12 cellular contexts compared by ENCODE assay signal in genomic region chr12:55704824-55705780, GRCh38. TPM values are rescaled to one million over a fixed set of nuclear protein-coding genes. Genes with fewer than 3 reads are reported as not detected.
DNase-seq lines count a peak whose midpoint lies in the region; ATAC-seq, FAIRE-seq and TF ChIP-seq lines count a peak whose summit lies in the region.
"Had no signal": no experiment of that assay in that cellular context is flagged by ENCODE, and none has a peak within 500 bp of the region (broad histone marks: within the 10 kb centered on the region; RNA-seq: fewer than 3 reads in every experiment).

No MANE protein-coding gene starts in this region.

- peak; percentile 68 for ATAC-seq in HepG2
- ATAC-seq in HG03159 (IDR thresholded peaks at IDR 0.05; ENCODE audit: unreplicated experiment) = no peak

- peaks cover 78% of the 10 kb centered on the region for H3K4me1 ChIP-seq in HepG2 (ENCODE audit: insufficient read depth, low read length)
- peaks cover 2 to 92% (median 85%) of the 10 kb centered on the region in 5 donors for H3K4me1 ChIP-seq in subcutaneous abdominal adipose tissue (ENCODE audit: control insufficient read depth in 5 of 5, insufficient read depth in 5 of 5, low read length in 5 of 5)

- TF ChIP-seq CTCF in HepG2 (CRISPR knock-in tag; IDR thresholded peaks at IDR 0.05) = no peak

- intact Hi-C loops in HepG2 (cut with micrococcal nuclease; ENCODE audit: unreplicated experiment) = no loop called here

- in situ Hi-C loops in HepG2 (cut with HindIII; ENCODE audit: extremely low pct_ligation_motif_present, low pct_unique_long_range_greater_than_20kb) (no loop called here), ACHN (cut with HindIII; ENCODE audit: low pct_ligation_motif_present, low pct_unique_long_range_greater_than_20kb, low sequenced_read_pairs) (no loop called here)

- peak in 1 of 2 experiments; percentile 58; a peak in 1 of 4 replicates for TF ChIP-seq EP300 in HepG2 (IDR thresholded peaks at IDR 0.05; ENCODE audit: low read depth in 2 of 2, low read length in 2 of 2)
- no peak for TF ChIP-seq EP300 in HepG2 (CRISPR knock-in tag; IDR thresholded peaks at IDR 0.05; ENCODE audit: borderline replicate concordance)

- H2AFZ ChIP-seq in HepG2 (ENCODE audit: low read length) = no peak overlapping the region

- TF ChIP-seq RAD21 in HepG2 (CRISPR knock-in tag; IDR thresholded peaks at IDR 0.05) = no peak

- H3K9me3 ChIP-seq in HepG2 (ENCODE audit: low read length) (no peaks in the 10 kb centered on the region), subcutaneous abdominal adipose tissue (ENCODE audit: control insufficient read depth in 5 of 5, low read length in 5 of 5) (no peaks in the 10 kb centered on the region)
- H3K9me3 ChIP-seq: BLaER1 had no signal

- BruUV-seq in HepG2 (replicated peaks; lab: Mats Ljungman, UMichigan) = no TSS peak

- peak overlapping the region; percentile 60 for H3K27ac ChIP-seq in cingulate gyrus (ENCODE audit: low read depth, low read length)
- H3K27ac ChIP-seq in HepG2 (ENCODE audit: extremely low read length, insufficient read depth, low read length) = no peak overlapping the region
- peak overlapping the region; percentile 85 for H3K27ac ChIP-seq in subcutaneous abdominal adipose tissue (ENCODE audit: low read depth, low read length)
- H3K27ac ChIP-seq: BLaER1 had no signal

- no peaks in the 10 kb centered on the region for H4K20me1 ChIP-seq in HepG2 (ENCODE audit: insufficient read depth, low read length)
- H4K20me1 ChIP-seq: BLaER1 had no signal

- H3K36me3 ChIP-seq in HepG2 (replicated peaks in 1 of 2; ENCODE audit: control insufficient read depth in 1 of 2, insufficient read depth in 2 of 2, low read length in 2 of 2) (no peaks in the 10 kb centered on the region), subcutaneous abdominal adipose tissue (ENCODE audit: control insufficient read depth in 5 of 5, insufficient read depth in 5 of 5, low read length in 5 of 5) (peaks cover 0 to 23% (median 14%) of the 10 kb centered on the region in 5 donors)
- H3K36me3 ChIP-seq: BLaER1 had no signal

- H3K27me3 ChIP-seq in HepG2 (ENCODE audit: control insufficient read depth in 1 of 2, insufficient read depth in 2 of 2, low read length in 2 of 2) (peaks cover 4 to 54% of the 10 kb centered on the region in 2 experiments; a peak in 4 of 5 replicates), subcutaneous abdominal adipose tissue (ENCODE audit: control insufficient read depth in 5 of 5, insufficient read depth in 4 of 5, low read length in 5 of 5) (peaks cover 0 to 5% (median 0%) of the 10 kb centered on the region in 5 donors)

- peak; percentile 74 for FAIRE-seq in HepG2 (lab: Jason Lieb, UNC)

- H3K4me2 ChIP-seq in HepG2 (ENCODE audit: low read depth, low read length) = no peak overlapping the region
- H3K4me2 ChIP-seq: BLaER1 had no signal

- no peak for TF ChIP-seq POLR2A in HepG2 (IDR thresholded peaks at IDR 0.05; ENCODE audit: insufficient read depth in 1 of 2, low read depth in 2 of 2, low read length in 2 of 2)

- CTCF ChIA-PET in HepG2 (lab: Yijun Ruan, JAX; ENCODE audit: low intra/inter-chr PET ratio, low total read pairs) = no interaction called here

- H3K4me3 ChIP-seq in HepG2 (replicated peaks in 1 of 3; ENCODE audit: insufficient read depth in 1 of 3, low read depth in 2 of 3, low read length in 3 of 3) = no peak overlapping the region
- peak overlapping the region; percentile 64 to 94 (median 70) for H3K4me3 ChIP-seq in subcutaneous abdominal adipose tissue (ENCODE audit: low read depth in 1 of 5, low read length in 5 of 5)
- H3K4me3 ChIP-seq: BLaER1 had no signal

- H3K79me2 ChIP-seq in HepG2 (ENCODE audit: insufficient read depth, low read length) = no peaks in the 10 kb centered on the region

- H3K9ac ChIP-seq in HepG2 (ENCODE audit: insufficient read depth, low read depth, low read length) = no peak overlapping the region
- peak overlapping the region in 3 of 5 donors; percentile 38 to 83 (median 81) for H3K9ac ChIP-seq in subcutaneous abdominal adipose tissue (ENCODE audit: low read length in 5 of 5)
- H3K9ac ChIP-seq: BLaER1 had no signal

- WGBS in HepG2 (ENCODE audit: low lambda C conversion rate) = 29% methylated on average over 9 of the region's 9 CpGs

- POLR2A ChIA-PET in HepG2 (lab: Yijun Ruan, JAX) = interaction anchor here (1.0 to 3.4 kb wide), 4 partner anchors 10 to 24 kb away, joined by 3 to 14 read pairs (median 5); partner anchors contain the start of genes BLOC1S1, CD63 and RDH5

- DNase-seq in HepG2 (ENCODE audit: low spot score) = peak; percentile 68
- no peak for DNase-seq in effector CD4-positive, alpha-beta T cell
- no peak for DNase-seq in ACHN
- DNase-seq: activated CD4-positive, alpha-beta memory T cell treated with anti-CD3 and anti-CD28 coated beads, Interleukin-2, amount 10 ng/mL, durations not matched to agents 7 days and 5 days; activated naive CD4-positive, alpha-beta T cell treated with anti-CD3 and anti-CD28 coated beads, Interleukin-2, amount 50 U/mL, for 16 hours; NCI-H510A treated with DMSO at 0.1 percent for 48 hours; occipital lobe; T1000 had no signal

RNA-seq across cellular contexts. Expression of gene ITGA7, which starts 2.6 kb away (rescaled TPM):
- total RNA-seq in HepG2 (2016; rRNA removed; fragmentation: Illumina TruSeq; extraction: Trizol) = 0.24 and 0.75 TPM in 2 replicates
- total RNA-seq in HepG2 (2016; cell fraction: cytosol; rRNA removed; fragmentation: Illumina TruSeq; extraction: Trizol; ENCODE audit: low read depth) = not detected in 2 replicates
- total RNA-seq in HepG2 (2016; cell fraction: insoluble cytoplasmic fraction; rRNA removed; fragmentation: Illumina TruSeq; extraction: Trizol) = 0.15 and 0.35 TPM in 2 replicates
- 0.03 and 0.14 TPM in 2 replicates for total RNA-seq in HepG2 (2016; cell fraction: membrane; rRNA removed; fragmentation: Illumina TruSeq; extraction: Trizol)
- total RNA-seq in HepG2 (2016; cell fraction: nucleus; rRNA removed; fragmentation: Illumina TruSeq; extraction: Trizol) = 1.3 and 1.5 TPM in 2 replicates
- polyA plus RNA-seq in HepG2 (2011; rRNA removed) = 0.65 and 1.8 TPM in 2 replicates
- 0.16 and 0.28 TPM in 2 replicates for polyA plus RNA-seq in HepG2 (2011; cell fraction: cytosol; rRNA removed)
- 12.1 and 12.6 TPM in 2 replicates for polyA plus RNA-seq in HepG2 (2011; cell fraction: nucleus; rRNA removed)
- 1.1 and 1.2 TPM in 2 replicates for polyA plus RNA-seq in HepG2 (2012)
- not detected in 2 replicates for polyA plus RNA-seq in HepG2 (2016; cell fraction: cytosol; fragmentation: Illumina TruSeq; extraction: Trizol; ENCODE audit: low read depth)
- polyA plus RNA-seq in HepG2 (2016; cell fraction: insoluble cytoplasmic fraction; fragmentation: Illumina TruSeq; extraction: Trizol; ENCODE audit: low read depth) = 0.28 TPM in 1 of 2 replicates, not detected in the other
- polyA plus RNA-seq in HepG2 (2016; cell fraction: membrane; fragmentation: Illumina TruSeq; extraction: Trizol; ENCODE audit: low read depth) = not detected in 2 replicates
- polyA plus RNA-seq in HepG2 (2016; cell fraction: nucleus; fragmentation: Illumina TruSeq; extraction: Trizol; ENCODE audit: insufficient read depth, low read depth) = 1.7 and 2.7 TPM in 2 replicates
- polyA minus RNA-seq in HepG2 (2011; rRNA and poly(A)+ RNA removed; ENCODE audit: low replicate concordance) = 1.4 and 1.9 TPM in 2 replicates
- not detected in 2 replicates for polyA minus RNA-seq in HepG2 (2011; cell fraction: cytosol; rRNA and poly(A)+ RNA removed)
- polyA minus RNA-seq in HepG2 (2011; cell fraction: nucleus; rRNA and poly(A)+ RNA removed) = 2.2 and 3.1 TPM in 2 replicates

RNA-seq across cellular contexts. Expression of gene BLOC1S1, which starts 10.7 kb away (rescaled TPM):
- total RNA-seq in HepG2 (2016; rRNA removed; fragmentation: Illumina TruSeq; extraction: Trizol) = 95.3 and 99.7 TPM in 2 replicates
- total RNA-seq in HepG2 (2016; cell fraction: cytosol; rRNA removed; fragmentation: Illumina TruSeq; extraction: Trizol; ENCODE audit: low read depth) = 118 and 144 TPM in 2 replicates
- total RNA-seq in HepG2 (2016; cell fraction: insoluble cytoplasmic fraction; rRNA removed; fragmentation: Illumina TruSeq; extraction: Trizol) = 97.9 and 110 TPM in 2 replicates
- 102 and 108 TPM in 2 replicates for total RNA-seq in HepG2 (2016; cell fraction: membrane; rRNA removed; fragmentation: Illumina TruSeq; extraction: Trizol)
- 34.2 and 48.7 TPM in 2 replicates for total RNA-seq in HepG2 (2016; cell fraction: nucleus; rRNA removed; fragmentation: Illumina TruSeq; extraction: Trizol)
- 50.5 and 55.1 TPM in 2 replicates for polyA plus RNA-seq in HepG2 (2011; rRNA removed)
- 74.9 and 112 TPM in 2 replicates for polyA plus RNA-seq in HepG2 (2011; cell fraction: cytosol; rRNA removed)
- polyA plus RNA-seq in HepG2 (2011; cell fraction: nucleus; rRNA removed) = 22.5 and 27.2 TPM in 2 replicates
- polyA plus RNA-seq in HepG2 (2012) = 34.8 and 38.2 TPM in 2 replicates
- polyA plus RNA-seq in HepG2 (2016; cell fraction: cytosol; fragmentation: Illumina TruSeq; extraction: Trizol; ENCODE audit: low read depth) = 149 and 162 TPM in 2 replicates
- polyA plus RNA-seq in HepG2 (2016; cell fraction: insoluble cytoplasmic fraction; fragmentation: Illumina TruSeq; extraction: Trizol; ENCODE audit: low read depth) = 107 and 112 TPM in 2 replicates
- polyA plus RNA-seq in HepG2 (2016; cell fraction: membrane; fragmentation: Illumina TruSeq; extraction: Trizol; ENCODE audit: low read depth) = 91.5 and 100 TPM in 2 replicates
- 64.2 and 67.2 TPM in 2 replicates for polyA plus RNA-seq in HepG2 (2016; cell fraction: nucleus; fragmentation: Illumina TruSeq; extraction: Trizol; ENCODE audit: insufficient read depth, low read depth)
- polyA minus RNA-seq in HepG2 (2011; rRNA and poly(A)+ RNA removed; ENCODE audit: low replicate concordance) = 21.9 and 89.7 TPM in 2 replicates
- polyA minus RNA-seq in HepG2 (2011; cell fraction: cytosol; rRNA and poly(A)+ RNA removed) = 6.7 and 11.0 TPM in 2 replicates
- polyA minus RNA-seq in HepG2 (2011; cell fraction: nucleus; rRNA and poly(A)+ RNA removed) = 7.8 and 8.2 TPM in 2 replicates

RNA-seq across cellular contexts. Expression of gene RDH5, which starts 15.1 kb away (rescaled TPM):
- total RNA-seq in HepG2 (2016; rRNA removed; fragmentation: Illumina TruSeq; extraction: Trizol) = 1.0 and 2.6 TPM in 2 replicates
- 1.2 and 1.5 TPM in 2 replicates for total RNA-seq in HepG2 (2016; cell fraction: cytosol; rRNA removed; fragmentation: Illumina TruSeq; extraction: Trizol; ENCODE audit: low read depth)
- total RNA-seq in HepG2 (2016; cell fraction: insoluble cytoplasmic fraction; rRNA removed; fragmentation: Illumina TruSeq; extraction: Trizol) = 1.2 and 2.6 TPM in 2 replicates
- total RNA-seq in HepG2 (2016; cell fraction: membrane; rRNA removed; fragmentation: Illumina TruSeq; extraction: Trizol) = 1.3 and 1.5 TPM in 2 replicates
- total RNA-seq in HepG2 (2016; cell fraction: nucleus; rRNA removed; fragmentation: Illumina TruSeq; extraction: Trizol) = 4.5 and 6.2 TPM in 2 replicates
- 5.7 TPM in 2 replicates for polyA plus RNA-seq in HepG2 (2011; rRNA removed)
- polyA plus RNA-seq in HepG2 (2011; cell fraction: cytosol; rRNA removed) = 2.4 and 3.4 TPM in 2 replicates
- polyA plus RNA-seq in HepG2 (2011; cell fraction: nucleus; rRNA removed) = 17.8 and 19.4 TPM in 2 replicates
- 3.3 and 4.2 TPM in 2 replicates for polyA plus RNA-seq in HepG2 (2012)
- 0.41 and 0.84 TPM in 2 replicates for polyA plus RNA-seq in HepG2 (2016; cell fraction: cytosol; fragmentation: Illumina TruSeq; extraction: Trizol; ENCODE audit: low read depth)
- polyA plus RNA-seq in HepG2 (2016; cell fraction: insoluble cytoplasmic fraction; fragmentation: Illumina TruSeq; extraction: Trizol; ENCODE audit: low read depth) = 0.71 and 0.91 TPM in 2 replicates
- 1.0 and 1.1 TPM in 2 replicates for polyA plus RNA-seq in HepG2 (2016; cell fraction: membrane; fragmentation: Illumina TruSeq; extraction: Trizol; ENCODE audit: low read depth)
- 9.3 and 11.2 TPM in 2 replicates for polyA plus RNA-seq in HepG2 (2016; cell fraction: nucleus; fragmentation: Illumina TruSeq; extraction: Trizol; ENCODE audit: insufficient read depth, low read depth)
- polyA minus RNA-seq in HepG2 (2011; rRNA and poly(A)+ RNA removed; ENCODE audit: low replicate concordance) = 4.1 and 8.8 TPM in 2 replicates
- 0.53 and 0.79 TPM in 2 replicates for polyA minus RNA-seq in HepG2 (2011; cell fraction: cytosol; rRNA and poly(A)+ RNA removed)
- polyA minus RNA-seq in HepG2 (2011; cell fraction: nucleus; rRNA and poly(A)+ RNA removed) = 11.6 and 16.1 TPM in 2 replicates

RNA-seq across cellular contexts. Expression of gene CD63, which starts 23.7 kb away (rescaled TPM):
- 134 and 277 TPM in 2 replicates for total RNA-seq in HepG2 (2016; rRNA removed; fragmentation: Illumina TruSeq; extraction: Trizol)
- 129 and 132 TPM in 2 replicates for total RNA-seq in HepG2 (2016; cell fraction: cytosol; rRNA removed; fragmentation: Illumina TruSeq; extraction: Trizol; ENCODE audit: low read depth)
- total RNA-seq in HepG2 (2016; cell fraction: insoluble cytoplasmic fraction; rRNA removed; fragmentation: Illumina TruSeq; extraction: Trizol) = 128 and 284 TPM in 2 replicates
- 138 and 152 TPM in 2 replicates for total RNA-seq in HepG2 (2016; cell fraction: membrane; rRNA removed; fragmentation: Illumina TruSeq; extraction: Trizol)
- 203 and 224 TPM in 2 replicates for total RNA-seq in HepG2 (2016; cell fraction: nucleus; rRNA removed; fragmentation: Illumina TruSeq; extraction: Trizol)
- polyA plus RNA-seq in HepG2 (2011; rRNA removed) = 211 and 234 TPM in 2 replicates
- 424 and 444 TPM in 2 replicates for polyA plus RNA-seq in HepG2 (2011; cell fraction: cytosol; rRNA removed)
- polyA plus RNA-seq in HepG2 (2011; cell fraction: nucleus; rRNA removed) = 140 and 196 TPM in 2 replicates
- 226 and 283 TPM in 2 replicates for polyA plus RNA-seq in HepG2 (2012)
- 186 and 213 TPM in 2 replicates for polyA plus RNA-seq in HepG2 (2016; cell fraction: cytosol; fragmentation: Illumina TruSeq; extraction: Trizol; ENCODE audit: low read depth)
- 153 and 161 TPM in 2 replicates for polyA plus RNA-seq in HepG2 (2016; cell fraction: insoluble cytoplasmic fraction; fragmentation: Illumina TruSeq; extraction: Trizol; ENCODE audit: low read depth)
- 149 and 167 TPM in 2 replicates for polyA plus RNA-seq in HepG2 (2016; cell fraction: membrane; fragmentation: Illumina TruSeq; extraction: Trizol; ENCODE audit: low read depth)
- polyA plus RNA-seq in HepG2 (2016; cell fraction: nucleus; fragmentation: Illumina TruSeq; extraction: Trizol; ENCODE audit: insufficient read depth, low read depth) = 381 and 422 TPM in 2 replicates
- 159 and 211 TPM in 2 replicates for polyA minus RNA-seq in HepG2 (2011; rRNA and poly(A)+ RNA removed; ENCODE audit: low replicate concordance)
- polyA minus RNA-seq in HepG2 (2011; cell fraction: cytosol; rRNA and poly(A)+ RNA removed) = 94.7 and 99.2 TPM in 2 replicates
- polyA minus RNA-seq in HepG2 (2011; cell fraction: nucleus; rRNA and poly(A)+ RNA removed) = 47.0 and 55.9 TPM in 2 replicates

RNA-seq across cellular contexts. Expression of gene GDF11, which starts 37.8 kb away (rescaled TPM):
- total RNA-seq in HepG2 (2016; rRNA removed; fragmentation: Illumina TruSeq; extraction: Trizol) = 1.4 and 1.5 TPM in 2 replicates
- total RNA-seq in HepG2 (2016; cell fraction: cytosol; rRNA removed; fragmentation: Illumina TruSeq; extraction: Trizol; ENCODE audit: low read depth) = 5.4 and 5.8 TPM in 2 replicates
- total RNA-seq in HepG2 (2016; cell fraction: insoluble cytoplasmic fraction; rRNA removed; fragmentation: Illumina TruSeq; extraction: Trizol) = 0.56 and 1.8 TPM in 2 replicates
- 6.1 and 6.4 TPM in 2 replicates for total RNA-seq in HepG2 (2016; cell fraction: membrane; rRNA removed; fragmentation: Illumina TruSeq; extraction: Trizol)
- total RNA-seq in HepG2 (2016; cell fraction: nucleus; rRNA removed; fragmentation: Illumina TruSeq; extraction: Trizol) = 0.53 and 1.2 TPM in 2 replicates
- polyA plus RNA-seq in HepG2 (2011; rRNA removed) = 0.63 and 1.0 TPM in 2 replicates
- 0.85 and 1.1 TPM in 2 replicates for polyA plus RNA-seq in HepG2 (2011; cell fraction: cytosol; rRNA removed)
- 0.83 and 1.1 TPM in 2 replicates for polyA plus RNA-seq in HepG2 (2011; cell fraction: nucleus; rRNA removed)
- polyA plus RNA-seq in HepG2 (2012) = 0.56 and 1.0 TPM in 2 replicates
- 14.3 and 14.9 TPM in 2 replicates for polyA plus RNA-seq in HepG2 (2016; cell fraction: cytosol; fragmentation: Illumina TruSeq; extraction: Trizol; ENCODE audit: low read depth)
- 2.1 and 3.0 TPM in 2 replicates for polyA plus RNA-seq in HepG2 (2016; cell fraction: insoluble cytoplasmic fraction; fragmentation: Illumina TruSeq; extraction: Trizol; ENCODE audit: low read depth)
- polyA plus RNA-seq in HepG2 (2016; cell fraction: membrane; fragmentation: Illumina TruSeq; extraction: Trizol; ENCODE audit: low read depth) = 11.3 and 12.5 TPM in 2 replicates
- 2.0 and 2.7 TPM in 2 replicates for polyA plus RNA-seq in HepG2 (2016; cell fraction: nucleus; fragmentation: Illumina TruSeq; extraction: Trizol; ENCODE audit: insufficient read depth, low read depth)
- 1.8 and 14.3 TPM in 2 replicates for polyA minus RNA-seq in HepG2 (2011; rRNA and poly(A)+ RNA removed; ENCODE audit: low replicate concordance)
- 0.18 and 0.49 TPM in 2 replicates for polyA minus RNA-seq in HepG2 (2011; cell fraction: cytosol; rRNA and poly(A)+ RNA removed)
- polyA minus RNA-seq in HepG2 (2011; cell fraction: nucleus; rRNA and poly(A)+ RNA removed) = 0.90 and 0.99 TPM in 2 replicates

Comparison
In these comparisons a context has a peak if more than half of its experiments do, and no peak if none do; other contexts are left out.
1. H3K4me3 ChIP-seq: peak in subcutaneous abdominal adipose tissue (5 of 5); none in HepG2 (0 of 3).